In the genomic region with DNA sequence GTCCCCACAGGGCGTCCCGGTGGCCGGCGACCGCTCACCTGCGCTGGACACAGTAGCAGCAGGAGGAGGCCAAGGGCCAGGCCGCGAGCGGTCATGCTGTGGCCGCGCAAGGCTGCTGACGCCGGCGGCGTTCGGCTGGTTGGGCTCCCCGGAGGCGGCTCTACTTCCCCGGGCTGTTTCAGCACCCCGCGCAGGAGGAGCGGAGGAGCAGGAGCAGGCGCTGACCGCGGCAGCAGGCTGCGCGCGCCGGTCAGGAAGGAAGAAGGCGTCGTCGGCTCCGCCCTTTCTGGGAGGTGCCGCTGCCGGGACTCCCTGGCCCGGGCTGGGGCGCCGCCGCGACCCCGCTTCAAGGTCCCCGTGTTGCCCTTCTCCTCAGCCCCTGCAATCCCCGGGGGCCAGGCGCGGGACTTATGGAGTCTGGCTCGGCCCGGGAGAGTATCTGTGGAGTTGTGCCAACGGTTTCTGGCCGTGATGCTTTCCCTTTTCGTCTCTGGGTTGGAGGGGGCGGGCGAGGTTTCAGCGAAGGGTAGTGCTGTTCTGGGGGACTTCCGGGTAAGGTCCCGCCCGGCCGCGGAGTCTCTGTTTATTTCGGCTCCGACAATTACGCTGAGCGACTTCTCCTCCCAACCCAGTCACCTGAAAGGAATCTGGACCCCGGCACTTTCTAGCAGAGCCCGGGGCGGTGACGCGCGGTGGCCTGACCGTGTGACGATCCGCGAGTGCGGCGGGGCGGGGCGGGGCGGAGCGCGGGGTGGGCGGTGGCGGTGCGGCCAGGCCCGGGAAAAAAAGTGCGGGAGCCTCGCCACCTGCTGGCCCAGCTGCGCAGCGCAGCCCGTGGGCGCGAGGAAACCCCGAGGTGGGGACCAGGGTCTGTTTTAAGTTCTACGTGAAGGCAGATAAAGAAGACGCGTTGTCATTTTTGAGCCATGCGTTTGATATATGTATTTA, we compare ENCODE assay signal across 8 cellular contexts. TPM values are rescaled to one million over a fixed set of nuclear protein-coding genes. Genes with fewer than 3 reads are reported as not detected.
DNase-seq lines count a peak whose midpoint lies in the region; ATAC-seq and TF ChIP-seq lines count a peak whose summit lies in the region.

A gene (minus strand): TSS at position 258 of the 948 bp plus-strand sequence. CDS start 163 bp downstream, at position 95.

- ATAC-seq in GM19397 (IDR thresholded peaks at IDR 0.05; ENCODE audit: unreplicated experiment) (peak; percentile 94), HG03571 (IDR thresholded peaks at IDR 0.05; ENCODE audit: unreplicated experiment) (peak; percentile 86), lower lobe of right lung (peak; percentile 97)

- peaks cover 0 to 19% of the 10 kb centered on the region in 2 donors for H3K36me3 Mint-ChIP-seq in CD4-positive, alpha-beta memory T cell
- H3K36me3 Mint-ChIP-seq in activated CD4-positive, alpha-beta memory T cell treated with anti-CD3 and anti-CD28 coated beads, Interleukin-2, amount 10 ng/mL, durations not matched to agents 7 days and 5 days (ENCODE audit: low read depth): peaks cover 24% of the 10 kb centered on the region

- CTCF ChIA-PET in CD4-positive, alpha-beta memory T cell (lab: Charles Lee; ENCODE audit: partially characterized antibody): interaction anchor here (0.7 to 6.1 kb wide), 18 partner anchors 12 to 92 kb away, joined by 3 to 85 read pairs (median 6); no protein-coding TSS in a partner anchor
- CTCF ChIA-PET in activated CD4-positive, alpha-beta memory T cell treated with anti-CD3 and anti-CD28 coated beads, Interleukin-2, amount 10 ng/mL, durations not matched to agents 7 days and 5 days (lab: Charles Lee): interaction anchor here (1.0 to 8.0 kb wide), 10 partner anchors 12 to 116 kb away, joined by 3 to 64 read pairs (median 6); no protein-coding TSS in a partner anchor

- peak; percentile 98 for TF ChIP-seq CTCF in lower lobe of right lung (IDR thresholded peaks at IDR 0.05)

- POLR2A ChIA-PET in CD4-positive, alpha-beta memory T cell (lab: Charles Lee; ENCODE audit: partially characterized antibody): interaction anchor here (0.7 to 2.4 kb wide), 15 partner anchors 11 to 133 kb away, joined by 3 to 19 read pairs (median 5); a partner anchor contains a TSS
- POLR2A ChIA-PET in activated CD4-positive, alpha-beta memory T cell treated with anti-CD3 and anti-CD28 coated beads, Interleukin-2, amount 10 ng/mL, durations not matched to agents 7 days and 5 days (lab: Charles Lee): interaction anchor here (0.8 to 3.1 kb wide), 20 partner anchors 12 to 133 kb away, joined by 3 to 25 read pairs (median 4); a partner anchor contains a TSS

- peak within 1 kb of the TSS; percentile 77 to 87 for H3K4me3 ChIP-seq in CD4-positive, alpha-beta memory T cell (ENCODE audit: low read length in 2 of 2)
- peak within 1 kb of the TSS; percentile 91 to 99 for H3K4me3 ChIP-seq in duodenal mucosa (ENCODE audit: low read depth in 1 of 2, low read length in 2 of 2)
- H3K4me3 ChIP-seq in lower lobe of right lung: peak within 1 kb of the TSS; percentile 89

- peaks cover 25 to 47% (median 37%) of the 10 kb centered on the region in 4 donors for H3K4me1 Mint-ChIP-seq in CD4-positive, alpha-beta memory T cell
- peaks cover 43% of the 10 kb centered on the region for H3K4me1 Mint-ChIP-seq in activated CD4-positive, alpha-beta memory T cell treated with anti-CD3 and anti-CD28 coated beads, Interleukin-2, amount 10 ng/mL, durations not matched to agents 7 days and 5 days

- no peaks in the 10 kb centered on the region for H3K36me3 ChIP-seq in CD4-positive, alpha-beta memory T cell (ENCODE audit: insufficient read depth, low read length)
- H3K36me3 ChIP-seq in duodenal mucosa (ENCODE audit: control insufficient read depth in 1 of 2, insufficient read depth in 2 of 2, low read length in 2 of 2) (no peaks in the 10 kb centered on the region), lower lobe of right lung (no peaks in the 10 kb centered on the region)

- no peaks in the 10 kb centered on the region for H3K9me3 Mint-ChIP-seq in CD4-positive, alpha-beta memory T cell
- no peaks in the 10 kb centered on the region for H3K9me3 Mint-ChIP-seq in activated CD4-positive, alpha-beta memory T cell treated with anti-CD3 and anti-CD28 coated beads, Interleukin-2, amount 10 ng/mL, durations not matched to agents 7 days and 5 days

- H3K27ac Mint-ChIP-seq in CD4-positive, alpha-beta memory T cell: peak within 1 kb of the TSS; percentile 95 to 98 (median 97)
- H3K27ac Mint-ChIP-seq in activated CD4-positive, alpha-beta memory T cell treated with anti-CD3 and anti-CD28 coated beads, Interleukin-2, amount 10 ng/mL, durations not matched to agents 7 days and 5 days: peak within 1 kb of the TSS; percentile 92

- H3K9me3 ChIP-seq in CD4-positive, alpha-beta memory T cell (ENCODE audit: control insufficient read depth in 1 of 2, low read length in 2 of 2): no peaks in the 10 kb centered on the region
- H3K9me3 ChIP-seq in duodenal mucosa (ENCODE audit: control insufficient read depth in 1 of 2, low read length in 2 of 2) (no peaks in the 10 kb centered on the region), lower lobe of right lung (no peaks in the 10 kb centered on the region)

- peak within 1 kb of the TSS; percentile 87 to 96 (median 94) for H3K4me3 Mint-ChIP-seq in CD4-positive, alpha-beta memory T cell
- peak within 1 kb of the TSS; percentile 92 for H3K4me3 Mint-ChIP-seq in activated CD4-positive, alpha-beta memory T cell treated with anti-CD3 and anti-CD28 coated beads, Interleukin-2, amount 10 ng/mL, durations not matched to agents 7 days and 5 days

- no peaks in the 10 kb centered on the region for H3K27me3 ChIP-seq in CD4-positive, alpha-beta memory T cell (ENCODE audit: insufficient read depth, low read length)
- no peaks in the 10 kb centered on the region for H3K27me3 ChIP-seq in duodenal mucosa (ENCODE audit: control insufficient read depth in 1 of 2, insufficient read depth in 2 of 2, low read length in 2 of 2)
- H3K27me3 ChIP-seq in lower lobe of right lung (ENCODE audit: low read depth): no peaks in the 10 kb centered on the region

- H3K4me1 ChIP-seq in CD4-positive, alpha-beta memory T cell (ENCODE audit: insufficient read depth, low read length): peaks cover 46% of the 10 kb centered on the region
- H3K4me1 ChIP-seq in duodenal mucosa (ENCODE audit: control insufficient read depth in 1 of 2, insufficient read depth in 2 of 2, low read length in 2 of 2): peaks cover 22 to 37% of the 10 kb centered on the region in 2 donors
- H3K4me1 ChIP-seq in lower lobe of right lung: peaks cover 45% of the 10 kb centered on the region

- peak; percentile 91 to 95 (median 94) for DNase-seq in CD4-positive, alpha-beta memory T cell
- DNase-seq in NCI-H82 treated with DMSO at 0.1 percent for 48 hours (lab: John Stamatoyannopoulos, UW; ENCODE audit: unreplicated experiment) (peak; percentile 49), lower lobe of right lung (peak; percentile 97)
- peak; percentile 94 for DNase-seq in activated CD4-positive, alpha-beta memory T cell treated with anti-CD3 and anti-CD28 coated beads, Interleukin-2, amount 10 ng/mL, durations not matched to agents 7 days and 5 days
- peak; percentile 79 to 91 (median 85) for DNase-seq in stimulated activated CD4-positive, alpha-beta T cell treated with anti-CD3 and anti-CD28 coated beads, TNF-alpha, amount 100 ng/mL, for 24 hours (ENCODE audit: low read depth in 3 of 3)

- H3K27me3 Mint-ChIP-seq in CD4-positive, alpha-beta memory T cell: peaks cover 0 to 4% of the 10 kb centered on the region in 2 donors
- peaks cover 1% of the 10 kb centered on the region for H3K27me3 Mint-ChIP-seq in activated CD4-positive, alpha-beta memory T cell treated with anti-CD3 and anti-CD28 coated beads, Interleukin-2, amount 10 ng/mL, durations not matched to agents 7 days and 5 days

- H3K27ac ChIP-seq in CD4-positive, alpha-beta memory T cell (ENCODE audit: low read depth, low read length): peak within 1 kb of the TSS; percentile 97
- H3K27ac ChIP-seq in duodenal mucosa (ENCODE audit: low read depth, low read length) (peak within 1 kb of the TSS; percentile 100), lower lobe of right lung (peak within 1 kb of the TSS; percentile 98)

- peak within 1 kb of the TSS; percentile 94 to 95 for H3K9ac ChIP-seq in duodenal mucosa (ENCODE audit: low read depth in 1 of 2, low read length in 2 of 2)

- intact Hi-C loops in CD4-positive, alpha-beta memory T cell (cut with micrococcal nuclease): loop anchor here (1.0 to 5.0 kb wide), 11 partner anchors 12 to 654 kb away; a partner anchor contains a TSS
- intact Hi-C loops in lower lobe of right lung (cut with DNase I): loop anchor here (10.0 kb wide), 1 partner anchor 72 kb away; no protein-coding TSS in a partner anchor

RNA-seq across cellular contexts. Expression of the gene that starts here (rescaled TPM):
- total RNA-seq in CD4-positive, alpha-beta memory T cell: 10 to 100 TPM; 62.9 to 64.5 TPM
- 10 to 100 TPM; 14.0 to 21.9 TPM for polyA plus RNA-seq in CD4-positive, alpha-beta memory T cell
- total RNA-seq in activated CD4-positive, alpha-beta memory T cell treated with anti-CD3 and anti-CD28 coated beads, Interleukin-2, amount 10 ng/mL, durations not matched to agents 7 days and 5 days: 10 to 100 TPM; 39.8 to 44.8 TPM
- 114 TPM for total RNA-seq in lower lobe of right lung

Comparison
In these comparisons a context has a peak if more than half of its experiments do, and no peak if none do; other contexts are left out.
1. Peak in every context shown above with its lines: DNase-seq, ATAC-seq, H3K4me3 ChIP-seq and H3K27ac ChIP-seq.